In genomic region chr13:96020155-96020575, GRCh38 we compare ENCODE assay signal across 1 cellular context.
TF ChIP-seq lines count a peak whose summit lies in the region.

No MANE protein-coding gene starts in this region.

TF ChIP-seq in HEK293, 187 proteins besides CTCF, POLR2A, EP300 and RAD21 (continued from another document):
- TF ChIP-seq ZBTB11 (tag by site-specific recombination; conservative IDR thresholded peaks at IDR 0.05; ENCODE audit: low read depth) (no peak), ZNF677 (tag by site-specific recombination; IDR thresholded peaks at IDR 0.05) (no peak), WT1 (tag by site-specific recombination; IDR thresholded peaks at IDR 0.05) (no peak)
